ENCODE assay signal across 22 cellular contexts in genomic region chr1:219495737-219496408, GRCh38.
DNase-seq lines count a peak whose midpoint lies in the region; FAIRE-seq lines count a peak whose summit lies in the region.
"Had no signal": no experiment of that assay in that cellular context is flagged by ENCODE, and none has a peak within 500 bp of the region (broad histone marks: within the 10 kb centered on the region; RNA-seq: fewer than 3 reads in every experiment).

No MANE protein-coding gene starts in this region.

- DNase-seq in NCI-H1436 (lab: John Stamatoyannopoulos, UW) (peak; percentile 41), NCI-H1436 treated with DMSO at 0.1 percent for 48 hours (lab: John Stamatoyannopoulos, UW) (no peak), NCI-H1417 (lab: John Stamatoyannopoulos, UW) (peak in 2 of 3 experiments; percentile 31 to 87), NCI-H748 treated with DMSO at 0.1 percent for 48 hours (lab: John Stamatoyannopoulos, UW) (peak; percentile 6), renal cortical epithelial cell (ENCODE audit: low read depth) (peak; percentile 58), kidney tubule cell (ENCODE audit: low spot score) (no peak), SKM-1 treated with dmso at 0.1 percent for 144 hours (lab: John Stamatoyannopoulos, UW; ENCODE audit: unreplicated experiment) (no peak), HTR-8/SVneo (ENCODE audit: insufficient read length, low spot score) (no peak)
- DNase-seq: BE2C; Caco-2; CD4-positive, CD25-positive, alpha-beta regulatory T cell; GM23248; Karpas-422; MG63; NCI-H1048; NCI-H446; NCI-H526 treated with DMSO at 0.1 percent for 48 hours; RPMI8226; SHP77 treated with DMSO at 0.1 percent for 48 hours; SK-N-SH had no signal

- FAIRE-seq in HTR-8/SVneo (lab: Jason Lieb, UNC): no peak
- FAIRE-seq: GM12891, GM18507 had no signal

Comparison
In these comparisons a context has a peak if more than half of its experiments do, and no peak if none do; other contexts are left out.
1. DNase-seq: peak in NCI-H1436 (single experiment), NCI-H1417 (2 of 3), NCI-H748 treated with DMSO at 0.1 percent for 48 hours (single experiment) and renal cortical epithelial cell (single experiment); none in NCI-H1436 treated with DMSO at 0.1 percent for 48 hours (single experiment), kidney tubule cell (single experiment), SKM-1 treated with dmso at 0.1 percent for 144 hours (single experiment) and HTR-8/SVneo (single experiment).